In genomic region chr1:45622267-45622890, GRCh38 we compare ENCODE assay signal across 15 cellular contexts. TPM values are rescaled to one million over a fixed set of nuclear protein-coding genes. Genes with fewer than 3 reads are reported as not detected.
DNase-seq lines count a peak whose midpoint lies in the region; ATAC-seq, FAIRE-seq and TF ChIP-seq lines count a peak whose summit lies in the region.
"Had no signal": no experiment of that assay in that cellular context is flagged by ENCODE, and none has a peak within 500 bp of the region (broad histone marks: within the 10 kb centered on the region; RNA-seq: fewer than 3 reads in every experiment).

No MANE protein-coding gene starts in this region.

- no peak for TF ChIP-seq RAD21 in GM12878 (IDR thresholded peaks at IDR 0.05; ENCODE audit: insufficient read depth, low read depth, low read length)

- in situ Hi-C loops in GM12878 (cut with MboI), result no loop called here
- in situ Hi-C loops in gastrocnemius medialis (cut with MboI; ENCODE audit: low sequenced_read_pairs in 4 of 4), result no loop called here
- in situ Hi-C loops in G401 (cut with HindIII; ENCODE audit: low sequenced_read_pairs), result no loop called here

- H3K27me3 ChIP-seq in GM12878 (replicated peaks in 1 of 2; ENCODE audit: control insufficient read depth in 2 of 2, insufficient read depth in 2 of 2, low read length in 1 of 2) (no peaks in the 10 kb centered on the region), gastrocnemius medialis (no peaks in the 10 kb centered on the region)
- H3K27me3 ChIP-seq: adrenal gland had no signal

- DNase-seq in CD14-positive monocyte (ENCODE audit: low spot score), result no peak
- DNase-seq in GM12878 (ENCODE audit: low read depth, low spot score), result no peak
- peak; percentile 8 for DNase-seq in iris pigment epithelial cell (ENCODE audit: low read depth)
- DNase-seq in gastrocnemius medialis, result no peak
- no peak for DNase-seq in activated CD4-positive, alpha-beta memory T cell treated with anti-CD3 and anti-CD28 coated beads, Interleukin-2, amount 10 ng/mL, durations not matched to agents 7 days and 5 days
- no peak for DNase-seq in G401 (ENCODE audit: low spot score)
- no peak for DNase-seq in hepatic stellate cell (ENCODE audit: low spot score)
- DNase-seq: AML-193; effector memory CD8-positive, alpha-beta T cell; NCI-H2029 treated with DMSO at 0.1 percent for 48 hours; NCI-H748 treated with DMSO at 0.1 percent for 48 hours; SIG-M5 had no signal

- CTCF ChIA-PET in GM12878 (lab: Yijun Ruan, JAX), result no interaction called here
- CTCF ChIA-PET in activated CD4-positive, alpha-beta memory T cell treated with anti-CD3 and anti-CD28 coated beads, Interleukin-2, amount 10 ng/mL, durations not matched to agents 7 days and 5 days (lab: Charles Lee), result no interaction called here

- SMC1A ChIA-PET in GM12878 (lab: Charles Lee; ENCODE audit: uncharacterized antibody, unreplicated experiment), result no interaction called here

- TF ChIP-seq EP300 in GM12878 (IDR thresholded peaks at IDR 0.05; ENCODE audit: borderline replicate concordance in 1 of 2, control insufficient read depth in 1 of 2, low read depth in 2 of 2, low read length in 2 of 2), result no peak

- intact Hi-C loops in CD14-positive monocyte (cut with micrococcal nuclease) (no loop called here), GM12878 (cut with micrococcal nuclease; ENCODE audit: unreplicated experiment) (loop anchor here (10.0 kb wide), 1 partner anchor 262 kb away; no protein-coding TSS in a partner anchor), gastrocnemius medialis (cut with DNase I; ENCODE audit: low total_unique reads) (no loop called here)

- no TSS peak for BruUV-seq in GM12878 (replicated peaks; lab: Mats Ljungman, UMichigan)

- no peak for FAIRE-seq in GM12878 (lab: Jason Lieb, UNC)
- FAIRE-seq: TTC549 had no signal

- H3K9me3 ChIP-seq in GM12878 (replicated peaks; ENCODE audit: control insufficient read depth, insufficient read depth, low read length) (no peaks in the 10 kb centered on the region), gastrocnemius medialis (no peaks in the 10 kb centered on the region)
- H3K9me3 ChIP-seq: adrenal gland had no signal

- H3K4me3 ChIP-seq in GM12878 (no peak overlapping the region), gastrocnemius medialis (peak overlapping the region; percentile 25 to 33 (median 28))
- H3K4me3 ChIP-seq: adrenal gland had no signal

- H3K9me3 Mint-ChIP-seq in CD14-positive monocyte, result no peaks in the 10 kb centered on the region
- H3K9me3 Mint-ChIP-seq in activated CD4-positive, alpha-beta memory T cell treated with anti-CD3 and anti-CD28 coated beads, Interleukin-2, amount 10 ng/mL, durations not matched to agents 7 days and 5 days, result no peaks in the 10 kb centered on the region
- H3K9me3 Mint-ChIP-seq: effector memory CD8-positive, alpha-beta T cell had no signal

- H4K20me1 ChIP-seq in GM12878 (ENCODE audit: control insufficient read depth, insufficient read depth), result no peaks in the 10 kb centered on the region; the same call in 1 of the 2 replicates

- no peaks in the 10 kb centered on the region for H3K79me2 ChIP-seq in GM12878 (ENCODE audit: control insufficient read depth, insufficient read depth, low read length)

- RAD21 ChIA-PET in GM12878 (lab: Charles Lee; ENCODE audit: unreplicated experiment), result no interaction called here

- H3K36me3 Mint-ChIP-seq in CD14-positive monocyte, result peaks cover 52 to 76% of the 10 kb centered on the region in 2 donors
- peaks cover 32% of the 10 kb centered on the region for H3K36me3 Mint-ChIP-seq in activated CD4-positive, alpha-beta memory T cell treated with anti-CD3 and anti-CD28 coated beads, Interleukin-2, amount 10 ng/mL, durations not matched to agents 7 days and 5 days (ENCODE audit: low read depth)

- peak overlapping the region in 4 of 7 donors; percentile 50 to 78 (median 66) for H3K27ac Mint-ChIP-seq in CD14-positive monocyte
- no peak overlapping the region for H3K27ac Mint-ChIP-seq in activated CD4-positive, alpha-beta memory T cell treated with anti-CD3 and anti-CD28 coated beads, Interleukin-2, amount 10 ng/mL, durations not matched to agents 7 days and 5 days

- H3K4me1 ChIP-seq in GM12878 (ENCODE audit: control insufficient read depth, insufficient read depth, low read length) (no peaks in the 10 kb centered on the region), gastrocnemius medialis (peaks cover 0 to 23% of the 10 kb centered on the region in 2 donors)

- H3K9ac ChIP-seq in GM12878 (ENCODE audit: control insufficient read depth, insufficient read depth, low read length), result no peak overlapping the region

- no peak overlapping the region for H2AFZ ChIP-seq in GM12878 (ENCODE audit: control insufficient read depth, low read depth, low read length)

- ATAC-seq in GM12878 (no peak), gastrocnemius medialis (no peak), HG03095 (IDR thresholded peaks at IDR 0.05; ENCODE audit: unreplicated experiment) (no peak)
- ATAC-seq: effector memory CD8-positive, alpha-beta T cell had no signal

- H3K4me2 ChIP-seq in GM12878 (ENCODE audit: control insufficient read depth, insufficient read depth), result no peak overlapping the region

- WGBS in GM12878 (ENCODE audit: insufficient coverage, insufficient replicate concordance, low lambda C conversion rate, missing lambda C conversion rate), result 93% methylated on average over 26 of the region's 39 CpGs

- POLR2A ChIA-PET in GM12878 (lab: Charles Lee), result no interaction called here
- POLR2A ChIA-PET in activated CD4-positive, alpha-beta memory T cell treated with anti-CD3 and anti-CD28 coated beads, Interleukin-2, amount 10 ng/mL, durations not matched to agents 7 days and 5 days (lab: Charles Lee), result interaction anchor here (1.4 kb wide), 2 partner anchors 12 to 64 kb away, joined by 3 to 5 read pairs; partner anchors contain the start of gene GPBP1L1

- TF ChIP-seq CTCF in CD14-positive monocyte (IDR thresholded peaks at IDR 0.05) (no peak), GM12878 (IDR thresholded peaks at IDR 0.05 in 2 of 3, conservative IDR thresholded peaks at IDR 0.05 in 1 of 3; ENCODE audit: control insufficient read depth in 2 of 3, extremely low read depth in 1 of 3, insufficient read depth in 1 of 3, low read depth in 3 of 3, low read length in 3 of 3) (no peak), gastrocnemius medialis (IDR thresholded peaks at IDR 0.05 in 4 of 5, conservative IDR thresholded peaks at IDR 0.05 in 1 of 5) (no peak)

- H3K36me3 ChIP-seq in GM12878 (ENCODE audit: control insufficient read depth in 2 of 2, insufficient read depth in 2 of 2, low read length in 1 of 2), result peaks cover 10 to 19% of the 10 kb centered on the region in 2 experiments
- peaks cover 0 to 51% of the 10 kb centered on the region in 2 donors for H3K36me3 ChIP-seq in gastrocnemius medialis

- peaks cover 11% of the 10 kb centered on the region for H3K4me1 Mint-ChIP-seq in CD14-positive monocyte
- no peaks in the 10 kb centered on the region for H3K4me1 Mint-ChIP-seq in activated CD4-positive, alpha-beta memory T cell treated with anti-CD3 and anti-CD28 coated beads, Interleukin-2, amount 10 ng/mL, durations not matched to agents 7 days and 5 days

- H3K27ac ChIP-seq in GM12878 (ENCODE audit: control insufficient read depth, insufficient read depth) (no peak overlapping the region), gastrocnemius medialis (peak overlapping the region; percentile 63 to 79 (median 70))

- H3K27me3 Mint-ChIP-seq in CD14-positive monocyte (ENCODE audit: low read depth in 3 of 3), result peaks cover 0 to 3% (median 2%) of the 10 kb centered on the region in 3 donors
- H3K27me3 Mint-ChIP-seq in activated CD4-positive, alpha-beta memory T cell treated with anti-CD3 and anti-CD28 coated beads, Interleukin-2, amount 10 ng/mL, durations not matched to agents 7 days and 5 days, result no peaks in the 10 kb centered on the region
- H3K27me3 Mint-ChIP-seq: effector memory CD8-positive, alpha-beta T cell had no signal

- no peak; the same call in 1 of the 2 replicates for TF ChIP-seq POLR2A in GM12878 (IDR thresholded peaks at IDR 0.05; ENCODE audit: low read depth, low read length)
- no peak for TF ChIP-seq POLR2A in gastrocnemius medialis (IDR thresholded peaks at IDR 0.05)

- no peak overlapping the region for H3K4me3 Mint-ChIP-seq in CD14-positive monocyte
- no peak overlapping the region for H3K4me3 Mint-ChIP-seq in activated CD4-positive, alpha-beta memory T cell treated with anti-CD3 and anti-CD28 coated beads, Interleukin-2, amount 10 ng/mL, durations not matched to agents 7 days and 5 days
- H3K4me3 Mint-ChIP-seq: effector memory CD8-positive, alpha-beta T cell had no signal

RNA-seq across cellular contexts. Expression of gene CCDC17, which starts 1.5 kb away (rescaled TPM):
- polyA plus RNA-seq in CD14-positive monocyte (not detected), GM12878 (2011; rRNA removed) (0.46 and 0.87 TPM in 2 replicates), GM12878 (2014; fragmentation: Illumina TruSeq; extraction: Trizol) (0.24 and 0.40 TPM in 2 replicates), GM12878 (2014; fragmentation: Nextera tagmentation; extraction: Ambion mirVana) (under 1 TPM; 0.15 to 0.32 TPM), GM12878 (2014; rRNA removed) (1.2 and 1.6 TPM in 2 replicates), GM12878 (2016; fragmentation: Nextera tagmentation; extraction: Ambion mirVana) (under 1 TPM; 0.16 to 0.62 TPM)
- 11.5 and 12.1 TPM in 2 replicates for total RNA-seq in GM12878 (2013; cell fraction: nucleolus; rRNA removed)
- total RNA-seq in GM12878 (2014; rRNA removed) (1.1 and 1.8 TPM in 2 replicates), GM12878 (2014; rRNA removed; fragmentation: Illumina TruSeq; extraction: Trizol) (0.64 and 0.76 TPM in 2 replicates), GM12878 (2021) (1.7 and 1.9 TPM in 2 replicates), gastrocnemius medialis (1 to 10 TPM in 2 of 4 donors, under 1 TPM in 2; 0.12 to 6.9 (median 0.60) TPM)
- polyA plus RNA-seq in GM12878 (2011; ENCODE audit: low read depth), result 0.38 TPM
- 0.75 and 1.0 TPM in 2 replicates for polyA plus RNA-seq in GM12878 (2011; cell fraction: cytosol; rRNA removed)
- polyA plus RNA-seq in GM12878 (2011; cell fraction: nucleus; rRNA removed), result 7.8 and 9.1 TPM in 2 replicates
- polyA plus RNA-seq in GM12878 (2012), result 0.62 and 0.67 TPM in 2 replicates
- polyA minus RNA-seq in GM12878 (2011; rRNA and poly(A)+ RNA removed), result 2.0 and 3.1 TPM in 2 replicates
- polyA minus RNA-seq in GM12878 (2011; cell fraction: cytosol; rRNA and poly(A)+ RNA removed), result not detected in 2 replicates
- polyA minus RNA-seq in GM12878 (2011; cell fraction: nucleus; rRNA and poly(A)+ RNA removed), result 2.9 and 6.4 TPM in 2 replicates
- total RNA-seq in activated CD4-positive, alpha-beta memory T cell treated with anti-CD3 and anti-CD28 coated beads, Interleukin-2, amount 10 ng/mL, durations not matched to agents 7 days and 5 days, result 1 to 10 TPM; 2.6 to 3.6 TPM
- total RNA-seq in G401 (2014; rRNA removed; shearing (Covaris generic)), result 0.06 and 3.5 TPM in 2 replicates

RNA-seq across cellular contexts. Expression of gene NASP, which starts 38.5 kb away (rescaled TPM):
- polyA plus RNA-seq in CD14-positive monocyte (10 to 100 TPM; 24.4 to 27.5 TPM), GM12878 (2011; rRNA removed) (187 and 191 TPM in 2 replicates), GM12878 (2014; fragmentation: Illumina TruSeq; extraction: Trizol) (321 and 355 TPM in 2 replicates), GM12878 (2014; fragmentation: Nextera tagmentation; extraction: Ambion mirVana) (100 to 1,000 TPM; 111 to 175 TPM), GM12878 (2014; rRNA removed) (195 and 220 TPM in 2 replicates), GM12878 (2016; fragmentation: Nextera tagmentation; extraction: Ambion mirVana) (100 to 1,000 TPM; 234 to 238 TPM)
- total RNA-seq in GM12878 (2013; cell fraction: nucleolus; rRNA removed), result 189 and 195 TPM in 2 replicates
- total RNA-seq in GM12878 (2014; rRNA removed) (177 and 183 TPM in 2 replicates), GM12878 (2014; rRNA removed; fragmentation: Illumina TruSeq; extraction: Trizol) (276 and 278 TPM in 2 replicates), GM12878 (2021) (180 and 184 TPM in 2 replicates), gastrocnemius medialis (10 to 100 TPM; 25.5 to 32.7 (median 27.3) TPM)
- 98.4 TPM for polyA plus RNA-seq in GM12878 (2011; ENCODE audit: low read depth)
- 127 and 155 TPM in 2 replicates for polyA plus RNA-seq in GM12878 (2011; cell fraction: cytosol; rRNA removed)
- polyA plus RNA-seq in GM12878 (2011; cell fraction: nucleus; rRNA removed), result 201 and 270 TPM in 2 replicates
- polyA plus RNA-seq in GM12878 (2012), result 117 and 125 TPM in 2 replicates
- polyA minus RNA-seq in GM12878 (2011; rRNA and poly(A)+ RNA removed), result 143 and 157 TPM in 2 replicates
- 77.1 and 87.6 TPM in 2 replicates for polyA minus RNA-seq in GM12878 (2011; cell fraction: cytosol; rRNA and poly(A)+ RNA removed)
- 68.7 and 103 TPM in 2 replicates for polyA minus RNA-seq in GM12878 (2011; cell fraction: nucleus; rRNA and poly(A)+ RNA removed)
- total RNA-seq in activated CD4-positive, alpha-beta memory T cell treated with anti-CD3 and anti-CD28 coated beads, Interleukin-2, amount 10 ng/mL, durations not matched to agents 7 days and 5 days, result 100 to 1,000 TPM; 166 to 172 TPM
- total RNA-seq in G401 (2014; rRNA removed; shearing (Covaris generic)), result 191 and 201 TPM in 2 replicates
